1 cellular context compared by ENCODE assay signal in the genomic region with DNA sequence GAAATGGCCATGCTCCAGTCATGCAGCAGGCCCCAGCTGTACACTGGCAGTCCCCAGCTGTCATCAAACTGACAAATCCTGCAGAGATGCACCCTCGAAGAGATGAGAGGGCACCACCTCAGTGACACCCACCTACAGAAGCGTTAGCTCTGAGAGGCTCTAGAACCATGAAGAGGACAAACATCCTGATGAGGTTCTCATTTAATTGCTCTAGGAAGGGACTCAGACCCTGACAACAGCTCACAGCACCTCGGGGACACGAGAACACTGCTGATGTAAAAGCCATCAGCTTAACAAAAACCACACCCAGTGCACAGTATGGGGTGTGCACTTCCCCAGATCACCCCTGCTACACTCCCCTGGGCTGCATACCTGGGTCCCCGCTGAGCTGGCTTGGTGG.
TF ChIP-seq lines count a peak whose summit lies in the region.

No MANE protein-coding gene starts in this region.

TF ChIP-seq in H1, 55 proteins besides CTCF, POLR2A, EP300 and RAD21:
- TF ChIP-seq, protein P1, sequence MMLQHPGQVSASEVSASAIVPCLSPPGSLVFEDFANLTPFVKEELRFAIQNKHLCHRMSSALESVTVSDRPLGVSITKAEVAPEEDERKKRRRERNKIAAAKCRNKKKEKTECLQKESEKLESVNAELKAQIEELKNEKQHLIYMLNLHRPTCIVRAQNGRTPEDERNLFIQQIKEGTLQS (IDR thresholded peaks at IDR 0.05; ENCODE audit: insufficient read depth, low read depth, low read length), result no peak
- TF ChIP-seq SIX5 (IDR thresholded peaks at IDR 0.05; ENCODE audit: low read depth, low read length) (no peak), CHD2 (IDR thresholded peaks at IDR 0.05; ENCODE audit: low read length) (no peak), SUZ12 (IDR thresholded peaks at IDR 0.05; ENCODE audit: low read length) (no peak), CHD1 (IDR thresholded peaks at IDR 0.05; ENCODE audit: low read depth, low read length) (no peak), SIRT6 (IDR thresholded peaks at IDR 0.05; ENCODE audit: low read length) (no peak), HDAC2 (IDR thresholded peaks at IDR 0.05; ENCODE audit: borderline replicate concordance in 1 of 2, low read depth in 2 of 2, low read length in 2 of 2) (no peak), BCL11A (IDR thresholded peaks at IDR 0.05; ENCODE audit: low read depth in 2 of 2, low read length in 2 of 2) (no peak), RFX5 (IDR thresholded peaks at IDR 0.05; ENCODE audit: borderline replicate concordance, low read depth, low read length) (no peak), EGR1 (IDR thresholded peaks at IDR 0.05; ENCODE audit: borderline replicate concordance, low read depth, low read length) (no peak), NANOG (IDR thresholded peaks at IDR 0.05; ENCODE audit: insufficient read depth, low read depth, low read length, poor library complexity, severe bottlenecking) (no peak)
- TF ChIP-seq, protein P2, sequence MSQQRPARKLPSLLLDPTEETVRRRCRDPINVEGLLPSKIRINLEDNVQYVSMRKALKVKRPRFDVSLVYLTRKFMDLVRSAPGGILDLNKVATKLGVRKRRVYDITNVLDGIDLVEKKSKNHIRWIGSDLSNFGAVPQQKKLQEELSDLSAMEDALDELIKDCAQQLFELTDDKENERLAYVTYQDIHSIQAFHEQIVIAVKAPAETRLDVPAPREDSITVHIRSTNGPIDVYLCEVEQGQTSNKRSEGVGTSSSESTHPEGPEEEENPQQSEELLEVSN (IDR thresholded peaks at IDR 0.05), result no peak
